Comparison of ENCODE assay signal across 9 cellular contexts in genomic region chr15:88912500-88912921, GRCh38. TPM values are rescaled to one million over a fixed set of nuclear protein-coding genes. Genes with fewer than 3 reads are reported as not detected.
DNase-seq lines count a peak whose midpoint lies in the region; ATAC-seq, FAIRE-seq and TF ChIP-seq lines count a peak whose summit lies in the region.
"Had no signal": no experiment of that assay in that cellular context is flagged by ENCODE, and none has a peak within 500 bp of the region (broad histone marks: within the 10 kb centered on the region; RNA-seq: fewer than 3 reads in every experiment).

No MANE protein-coding gene starts in this region.

- H3K4me3 ChIP-seq in bronchial epithelial cell (ENCODE audit: low read depth, low read length), result peak overlapping the region; percentile 62
- H3K4me3 ChIP-seq in liver (ENCODE audit: low read depth in 1 of 3, low read length in 3 of 3), result peak overlapping the region; percentile 8 to 77 (median 76)
- peak overlapping the region; percentile 47 to 68 (median 67) for H3K4me3 ChIP-seq in thyroid gland (replicated peaks in 1 of 3)

- DNase-seq in Right ventricle myocardium inferior (ENCODE audit: missing footprints) (no peak), cardiac septum (ENCODE audit: low spot score) (no peak), bronchial epithelial cell (ENCODE audit: low read depth) (no peak), thyroid gland (peak in 1 of 2 donors; percentile 10), NCI-H1105 (lab: John Stamatoyannopoulos, UW) (no peak), T1000 (lab: John Stamatoyannopoulos, UW) (no peak)

- H3K27ac ChIP-seq in liver (ENCODE audit: low read depth in 1 of 2, low read length in 2 of 2) (no peak overlapping the region), thyroid gland (peak overlapping the region; percentile 30 to 77 (median 76))

- WGBS in liver, result 26% methylated on average over 20 of the region's 20 CpGs
- 8 to 15% methylated on average over 13 to 14 of the region's 20 CpGs for WGBS in thyroid gland, 2 donors

- no peak overlapping the region for H3K9ac ChIP-seq in liver (ENCODE audit: low read depth in 1 of 2, low read length in 2 of 2)

- H3K36me3 ChIP-seq in bronchial epithelial cell (ENCODE audit: control insufficient read depth, insufficient read depth, low read length) (peaks cover 3% of the 10 kb centered on the region), liver (ENCODE audit: control insufficient read depth in 4 of 4, insufficient read depth in 3 of 4, low read depth in 1 of 4, low read length in 3 of 4) (no peaks in the 10 kb centered on the region), thyroid gland (no peaks in the 10 kb centered on the region)

- intact Hi-C loops in Right ventricle myocardium inferior (cut with DNase I), result loop anchor here (2.0 kb wide), 2 partner anchors 20 to 104 kb away; no protein-coding TSS in a partner anchor
- intact Hi-C loops in cardiac septum (cut with DNase I), result loop anchor here (2.0 kb wide), 1 partner anchor 20 kb away; no protein-coding TSS in a partner anchor
- intact Hi-C loops in thyroid gland (cut with DNase I), result no loop called here

- no peak for TF ChIP-seq POLR2A in thyroid gland (IDR thresholded peaks at IDR 0.05)

- H3K9me3 ChIP-seq in liver (ENCODE audit: control insufficient read depth in 4 of 4, low read length in 3 of 4) (no peaks in the 10 kb centered on the region), thyroid gland (no peaks in the 10 kb centered on the region)

- ATAC-seq in Right ventricle myocardium inferior (peak; percentile 37), GM18907 (IDR thresholded peaks at IDR 0.05; ENCODE audit: unreplicated experiment) (no peak)

- H3K4me1 ChIP-seq in liver (ENCODE audit: control insufficient read depth in 4 of 4, insufficient read depth in 4 of 4, low read length in 3 of 4), result peaks cover 3 to 16% (median 6%) of the 10 kb centered on the region in 4 donors
- peaks cover 0 to 24% of the 10 kb centered on the region in 2 donors for H3K4me1 ChIP-seq in thyroid gland

- no peak for FAIRE-seq in bronchial epithelial cell (lab: Jason Lieb, UNC)
- FAIRE-seq: frontal cortex had no signal

- no peaks in the 10 kb centered on the region for H3K27me3 ChIP-seq in bronchial epithelial cell (ENCODE audit: control insufficient read depth, insufficient read depth, low read length)
- no peaks in the 10 kb centered on the region for H3K27me3 ChIP-seq in liver (ENCODE audit: control insufficient read depth in 4 of 4, insufficient read depth in 4 of 4, low read length in 3 of 4)
- H3K27me3 ChIP-seq in thyroid gland, result no peaks in the 10 kb centered on the region

- TF ChIP-seq RAD21 in liver (IDR thresholded peaks at IDR 0.05), result no peak

- TF ChIP-seq CTCF in bronchial epithelial cell (IDR thresholded peaks at IDR 0.05; ENCODE audit: insufficient read depth, low read length, severe bottlenecking) (no peak), liver (IDR thresholded peaks at IDR 0.05; ENCODE audit: low read depth, low read length, missing input control) (no peak), thyroid gland (IDR thresholded peaks at IDR 0.05) (no peak)

TF ChIP-seq in liver, 16 proteins besides CTCF, POLR2A, EP300 and RAD21:
- TF ChIP-seq REST (IDR thresholded peaks at IDR 0.05), result no peak
- no peak for TF ChIP-seq NR2F2 (IDR thresholded peaks at IDR 0.05)
- no peak for TF ChIP-seq TAF1 (conservative IDR thresholded peaks at IDR 0.05)
- no peak for TF ChIP-seq MAX (IDR thresholded peaks at IDR 0.05)
- TF ChIP-seq JUND (IDR thresholded peaks at IDR 0.05), result no peak
- TF ChIP-seq FOXA2 (IDR thresholded peaks at IDR 0.05), result no peak
- no peak for TF ChIP-seq ATF3 (IDR thresholded peaks at IDR 0.05)
- TF ChIP-seq HNF4A (conservative IDR thresholded peaks at IDR 0.05), result no peak
- TF ChIP-seq YY1 (IDR thresholded peaks at IDR 0.05), result no peak
- no peak for TF ChIP-seq SP1 (IDR thresholded peaks at IDR 0.05)
- no peak for TF ChIP-seq FOXA1 (IDR thresholded peaks at IDR 0.05)
- no peak for TF ChIP-seq HNF4G (IDR thresholded peaks at IDR 0.05)
- TF ChIP-seq ZBTB33 (IDR thresholded peaks at IDR 0.05), result no peak
TF ChIP-seq in liver: peak in this region for 0.

RNA-seq across cellular contexts. Expression of gene MFGE8, which starts 0.7 kb away (rescaled TPM):
- total RNA-seq in Right ventricle myocardium inferior (321 TPM), cardiac septum (1,071 TPM), bronchial epithelial cell (24.0 and 38.8 TPM in 2 replicates), liver (10 to 100 TPM in 1 of 2 donors, 1 to 10 TPM in 1; 6.6 to 13.6 TPM), thyroid gland (100 to 1,000 TPM in 2 of 4 donors, 10 to 100 TPM in 2; 94.8 to 161 (median 101) TPM)
- polyA plus RNA-seq in liver, result 10 to 100 TPM; 12.0 to 14.8 TPM

RNA-seq across cellular contexts. Expression of gene HAPLN3, which starts 17.2 kb away (rescaled TPM):
- total RNA-seq in Right ventricle myocardium inferior (1.1 TPM), cardiac septum (9.8 TPM), bronchial epithelial cell (1.1 and 1.7 TPM in 2 replicates), liver (under 1 TPM; 0.33 to 0.51 TPM), thyroid gland (10 to 100 TPM in 1 of 4 donors, 1 to 10 TPM in 3; 3.6 to 14.0 (median 5.8) TPM)
- polyA plus RNA-seq in liver, result under 1 TPM; 0.21 to 0.35 TPM

Comparison
In these comparisons a context has a peak if more than half of its experiments do, and no peak if none do; other contexts are left out.
1. H3K27ac ChIP-seq: peak in thyroid gland (3 of 3); none in liver (0 of 2).
2. Peak in every context shown above with its lines, with median percentiles within 50 percentile points of each other: H3K4me3 ChIP-seq.